15 cellular contexts compared by ENCODE assay signal in genomic region chr4:9134556-9134955, GRCh38. TPM values are rescaled to one million over a fixed set of nuclear protein-coding genes. Genes with fewer than 3 reads are reported as not detected.
DNase-seq lines count a peak whose midpoint lies in the region; ATAC-seq and TF ChIP-seq lines count a peak whose summit lies in the region.
"Not testable (repeated sequence)": the region's sequence is repeated elsewhere in the genome, so short reads cannot be mapped to it uniquely, and the experiment has no call there.
"Had no signal": no experiment of that assay in that cellular context is flagged by ENCODE, and none has a peak within 500 bp of the region (broad histone marks: within the 10 kb centered on the region; RNA-seq: fewer than 3 reads in every experiment).

No MANE protein-coding gene starts in this region.

- not testable (repeated sequence) for TF ChIP-seq CTCF in LNCaP clone FGC (IDR thresholded peaks at IDR 0.05; ENCODE audit: control insufficient read depth, extremely low read depth, insufficient read depth); dorsolateral prefrontal cortex (IDR thresholded peaks at IDR 0.05 in 54 of 56, conservative IDR thresholded peaks at IDR 0.05 in 2 of 56; ENCODE audit: low read depth in 1 of 56, partially characterized antibody in 56 of 56); heart right ventricle (IDR thresholded peaks at IDR 0.05)

- H3K4me3 ChIP-seq in LNCaP clone FGC (ENCODE audit: low read depth, low read length); heart right ventricle: not testable (repeated sequence)
- peak overlapping the region in 10 of 59 donors; percentile 3 to 37 (median 24) for H3K4me3 ChIP-seq in dorsolateral prefrontal cortex

- intact Hi-C loops in dorsolateral prefrontal cortex (cut with DNase I); heart right ventricle (cut with DNase I): not testable (repeated sequence)

- not testable (repeated sequence) for H3K4me1 ChIP-seq in heart right ventricle

- not testable (repeated sequence) for H3K27me3 ChIP-seq in dorsolateral prefrontal cortex, heart right ventricle

- WGBS in heart right ventricle, 2 donors: 16 to 17% methylated on average over 12 of the region's 12 CpGs

- ATAC-seq in heart right ventricle: not testable (repeated sequence)

- not testable (repeated sequence) for H3K36me3 ChIP-seq in heart right ventricle

- peak overlapping the region in 2 of 59 donors; percentile 4 to 15 for H3K27ac ChIP-seq in dorsolateral prefrontal cortex
- H3K27ac ChIP-seq in heart right ventricle: not testable (repeated sequence)

- peak; percentile 5 for DNase-seq in AG20443 (ENCODE audit: low spot score)
- peak; percentile 50 for DNase-seq in LNCaP clone FGC (ENCODE audit: low read depth)
- DNase-seq in NCI-H2227 (lab: John Stamatoyannopoulos, UW; ENCODE audit: unreplicated experiment): peak; percentile 10
- peak in 44 of 58 donors; percentile 2 to 92 (median 52) for DNase-seq in anterior cingulate cortex (lab: John Stamatoyannopoulos, UW)
- peak; percentile 57 to 81 (median 74) for DNase-seq in dorsolateral prefrontal cortex
- peak; percentile 21 to 46 for DNase-seq in heart right ventricle
- peak; percentile 26 for DNase-seq in myocyte (ENCODE audit: low read depth)
- DNase-seq in superior temporal gyrus (ENCODE audit: extremely low spot score): peak; percentile 47

- not testable (repeated sequence) for H3K9me3 ChIP-seq in heart right ventricle

RNA-seq across cellular contexts. Expression of gene FAM90A26, which starts 35.7 kb away (rescaled TPM):
- under 1 TPM in 2 of 120 experiments, not detected in 118; 0.19 to 0.24 TPM for total RNA-seq in dorsolateral prefrontal cortex
- total RNA-seq in heart right ventricle: not detected
- not detected for polyA plus RNA-seq in heart right ventricle
- total RNA-seq in myocyte: not detected in 2 replicates
- not detected for polyA plus RNA-seq in myocyte (2012)
- total RNA-seq: activated CD8-positive, alpha-beta memory T cell treated with anti-CD3 and anti-CD28 coated beads for 36 hours; activated naive CD4-positive, alpha-beta T cell treated with anti-CD3 and anti-CD28 coated beads, Interleukin-2, amount 50 U/mL, for 72 hours; CD4-positive, alpha-beta memory T cell; liver; pancreas; thoracic aorta had no signal
- polyA plus RNA-seq: A549; CD4-positive, alpha-beta memory T cell; liver; pancreas had no signal

Comparison
In these comparisons a context has a peak if more than half of its experiments do, and no peak if none do; other contexts are left out.
1. DNase-seq: peak in every context shown above with its lines; median percentile 74 in dorsolateral prefrontal cortex; 52 in anterior cingulate cortex; 50 in LNCaP clone FGC; 47 in superior temporal gyrus; 34 in heart right ventricle; 26 in myocyte; 10 in NCI-H2227; 5 in AG20443.